ENCODE assay signal across 16 cellular contexts in genomic region chr7:34445653-34446052, GRCh38.
A peak's percentile ranks its signal among the peaks of the same experiment; 100 is the strongest.
DNase-seq lines count a peak whose midpoint lies in the region; ATAC-seq and TF ChIP-seq lines count a peak whose summit lies in the region.
"Had no signal": no experiment of that assay in that cellular context is flagged by ENCODE, and none has a peak within 500 bp of the region (broad histone marks: within the 10 kb centered on the region; RNA-seq: fewer than 3 reads in every experiment).

No MANE protein-coding gene starts in this region.

- CTCF ChIA-PET in PC-9 (lab: Charles Lee) (no interaction called here), GM10248 (lab: Yijun Ruan, JAX) (no interaction called here)

- H4K8ac ChIP-seq in mesenchymal stem cell (ENCODE audit: low read length): no peak overlapping the region

- DNase-seq in PC-9 (no peak), brain microvascular endothelial cell (peak; percentile 14), left lung (no peak), H4 (ENCODE audit: low spot score) (no peak), mesenchymal stem cell (no peak), amniotic stem cell (lab: John Stamatoyannopoulos, UW) (no peak), GM10248 (ENCODE audit: extremely low spot score) (no peak)
- DNase-seq: ACHN; AML-193; Caco-2; CD4-positive, alpha-beta T cell; GOT3; H9; IMR-90 had no signal

- H3K9ac ChIP-seq in mesenchymal stem cell (ENCODE audit: low read length): no peak overlapping the region

- no peaks in the 10 kb centered on the region for H3F3A ChIP-seq in PC-9 (ENCODE audit: insufficient read depth, low read depth)

- H3K14ac ChIP-seq in mesenchymal stem cell (ENCODE audit: low read length in 2 of 2): no peak overlapping the region

- H3K4me3 ChIP-seq in PC-9: no peak overlapping the region
- H3K4me3 ChIP-seq in brain microvascular endothelial cell (ENCODE audit: low read depth, low read length): no peak overlapping the region
- no peak overlapping the region for H3K4me3 ChIP-seq in left lung
- no peak overlapping the region for H3K4me3 ChIP-seq in mesenchymal stem cell (ENCODE audit: insufficient read depth in 1 of 2, low read depth in 1 of 2, low read length in 2 of 2)
- H3K4me3 ChIP-seq: GM12878 had no signal

- no peaks in the 10 kb centered on the region for H3K4me1 ChIP-seq in PC-9 (replicated peaks; ENCODE audit: insufficient read depth)
- H3K4me1 ChIP-seq in left lung: no peaks in the 10 kb centered on the region
- no peaks in the 10 kb centered on the region for H3K4me1 ChIP-seq in mesenchymal stem cell (ENCODE audit: control insufficient read depth, insufficient read depth, low read depth, low read length)
- H3K4me1 ChIP-seq: Caco-2 had no signal

- H3K9me3 ChIP-seq in PC-9 (ENCODE audit: insufficient read depth, low read depth) (no peaks in the 10 kb centered on the region), left lung (peaks cover 0 to 7% of the 10 kb centered on the region in 2 donors), mesenchymal stem cell (ENCODE audit: control insufficient read depth, low read length) (no peaks in the 10 kb centered on the region)
- H3K9me3 ChIP-seq: Caco-2 had no signal

- in situ Hi-C loops in brain microvascular endothelial cell (cut with HindIII; ENCODE audit: low pct_ligation_motif_present, low sequenced_read_pairs): no loop called here

- no peaks in the 10 kb centered on the region for H3K9me2 ChIP-seq in PC-9 (ENCODE audit: insufficient read depth)

- H3K18ac ChIP-seq in mesenchymal stem cell (ENCODE audit: low read depth in 1 of 2, low read length in 2 of 2): no peak overlapping the region

- no peak overlapping the region for H2BK5ac ChIP-seq in mesenchymal stem cell (ENCODE audit: low read depth, low read length, poor library complexity, severe bottlenecking)

- 80% methylated on average over 1 of the region's 3 CpGs for WGBS in mesenchymal stem cell

- H4K91ac ChIP-seq in mesenchymal stem cell (ENCODE audit: low read length): no peak overlapping the region

- H3K36me3 ChIP-seq in PC-9 (ENCODE audit: low read depth): no peaks in the 10 kb centered on the region
- H3K36me3 ChIP-seq in brain microvascular endothelial cell (replicated peaks): no peaks in the 10 kb centered on the region
- H3K36me3 ChIP-seq in left lung: no peaks in the 10 kb centered on the region
- no peaks in the 10 kb centered on the region for H3K36me3 ChIP-seq in mesenchymal stem cell (ENCODE audit: control insufficient read depth in 1 of 2, insufficient read depth in 2 of 2, low read depth in 1 of 2, low read length in 2 of 2)

- no peak overlapping the region for H2BK120ac ChIP-seq in mesenchymal stem cell (ENCODE audit: low read depth, low read length)

- H3K4me2 ChIP-seq in PC-9 (no peak overlapping the region), mesenchymal stem cell (ENCODE audit: low read length, poor library complexity, severe bottlenecking) (no peak overlapping the region)

- no peaks in the 10 kb centered on the region for H3K79me1 ChIP-seq in mesenchymal stem cell (replicated peaks; ENCODE audit: low read length, poor library complexity, severe bottlenecking)

- no peak overlapping the region for H3K4ac ChIP-seq in mesenchymal stem cell (ENCODE audit: low read depth in 1 of 2, low read length in 2 of 2)

- H2AK5ac ChIP-seq in mesenchymal stem cell (ENCODE audit: low read length, severe bottlenecking): no peak overlapping the region

- POLR2A ChIA-PET in PC-9 (lab: Charles Lee; ENCODE audit: unreplicated experiment) (no interaction called here), GM10248 (lab: Yijun Ruan, JAX) (no interaction called here)

- no peak overlapping the region for H3K23ac ChIP-seq in mesenchymal stem cell (ENCODE audit: low read length in 2 of 2)

- peak; percentile 83 for ATAC-seq in left lung
- ATAC-seq: GM12878 had no signal

- no peaks in the 10 kb centered on the region for H4K20me1 ChIP-seq in PC-9 (ENCODE audit: insufficient read depth)

- 0 out of 2 replicates have a peak overlapping the region, but pooled peaks have one; percentile 53 for H2AFZ ChIP-seq in PC-9
- no peak overlapping the region for H2AFZ ChIP-seq in mesenchymal stem cell (ENCODE audit: low read depth, low read length)

- H2BK15ac ChIP-seq in mesenchymal stem cell (ENCODE audit: low read depth, poor library complexity, severe bottlenecking): no peak overlapping the region

- TF ChIP-seq CTCF in PC-9 (conservative IDR thresholded peaks at IDR 0.05): no peak
- no peak for TF ChIP-seq CTCF in brain microvascular endothelial cell (IDR thresholded peaks at IDR 0.05; ENCODE audit: low read depth, low read length, missing control alignments)
- TF ChIP-seq CTCF in left lung (IDR thresholded peaks at IDR 0.05): no peak
- TF ChIP-seq CTCF in GM10248 (IDR thresholded peaks at IDR 0.05; ENCODE audit: control extremely low read depth, extremely low read depth, low read depth, missing control alignments): no peak

- no peak overlapping the region for H3K27ac ChIP-seq in PC-9
- H3K27ac ChIP-seq in brain microvascular endothelial cell: no peak overlapping the region
- H3K27ac ChIP-seq in left lung: no peak overlapping the region
- no peak overlapping the region for H3K27ac ChIP-seq in mesenchymal stem cell (ENCODE audit: low read length, poor library complexity, severe bottlenecking)
- H3K27ac ChIP-seq: C4-2B had no signal

- H3K79me2 ChIP-seq in PC-9 (ENCODE audit: low read depth): no peaks in the 10 kb centered on the region

- H2BK12ac ChIP-seq in mesenchymal stem cell (ENCODE audit: low read length in 2 of 2): no peak overlapping the region

- intact Hi-C loops in PC-9 (cut with micrococcal nuclease; ENCODE audit: unreplicated experiment) (no loop called here), left lung (cut with DNase I) (no loop called here)

- H3K27me3 ChIP-seq in PC-9 (ENCODE audit: insufficient read depth, low read depth) (no peaks in the 10 kb centered on the region), brain microvascular endothelial cell (replicated peaks) (no peaks in the 10 kb centered on the region), left lung (no peaks in the 10 kb centered on the region), mesenchymal stem cell (ENCODE audit: control insufficient read depth in 1 of 2, insufficient read depth in 1 of 2, low read length in 2 of 2) (no peaks in the 10 kb centered on the region)

- no TSS peak for BruUV-seq in PC-9 (replicated peaks; lab: Mats Ljungman, UMichigan)
